14 cellular contexts compared by ENCODE assay signal in the genomic region with DNA sequence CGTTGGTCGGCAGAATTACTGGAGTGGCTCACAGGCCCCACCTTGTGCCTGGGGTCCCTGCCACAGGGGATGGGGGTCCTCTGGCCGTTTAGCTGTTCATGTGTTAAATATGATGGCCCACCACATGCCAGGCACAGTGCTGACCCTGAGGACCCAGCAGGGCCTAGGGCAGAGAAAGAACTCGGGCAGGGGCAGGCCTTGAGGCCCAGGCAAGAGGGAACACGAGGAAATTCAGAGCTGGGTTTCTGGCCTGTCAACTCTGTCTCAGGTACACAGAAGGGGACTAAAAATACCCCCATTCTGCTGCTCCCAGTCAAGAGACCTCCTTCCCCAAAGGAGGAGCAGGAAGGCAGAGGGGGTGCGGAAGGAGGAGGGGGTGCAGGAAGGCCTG.
A peak's percentile ranks its signal among the peaks of the same experiment; 100 is the strongest.
DNase-seq lines count a peak whose midpoint lies in the region; ATAC-seq, FAIRE-seq and TF ChIP-seq lines count a peak whose summit lies in the region.
"Had no signal": no experiment of that assay in that cellular context is flagged by ENCODE, and none has a peak within 500 bp of the region (broad histone marks: within the 10 kb centered on the region; RNA-seq: fewer than 3 reads in every experiment).

No MANE protein-coding gene starts in this region.

- no peak for FAIRE-seq in frontal cortex (lab: Jason Lieb, UNC)
- FAIRE-seq: A204.1, HTR-8/SVneo had no signal

- CTCF ChIA-PET in activated CD4-positive, alpha-beta T cell treated with anti-CD3 and anti-CD28 coated beads for 36 hours (lab: Charles Lee) = interaction anchor here (1.0 to 1.8 kb wide), 5 partner anchors 11 to 102 kb away, joined by 4 to 9 read pairs (median 6); no protein-coding TSS in a partner anchor

- ATAC-seq in activated CD4-positive, alpha-beta T cell treated with anti-CD3 and anti-CD28 coated beads for 36 hours = no peak
- ATAC-seq in stimulated activated naive B cell treated with anti-CD40 and anti-IgM and Interleukin-4, amounts not matched to agents 10 μg/mL and 1 μg/mL and 100 μg/mL, for 72 hours (replicated peaks) = no peak

- peak overlapping the region in 3 of 4 donors; percentile 39 to 85 (median 69) for H3K27ac ChIP-seq in esophagus squamous epithelium

- H3K4me1 ChIP-seq in NT2/D1 (ENCODE audit: insufficient read depth, insufficient read length) = peaks cover 10% of the 10 kb centered on the region
- H3K4me1 ChIP-seq in esophagus squamous epithelium = peaks cover 28 to 79% (median 35%) of the 10 kb centered on the region in 3 donors

- peak overlapping the region; percentile 90 for H3K27ac Mint-ChIP-seq in activated CD4-positive, alpha-beta T cell treated with anti-CD3 and anti-CD28 coated beads for 36 hours
- H3K27ac Mint-ChIP-seq in stimulated activated naive B cell treated with anti-CD40 and anti-IgM and Interleukin-4, amounts not matched to agents 10 μg/mL and 1 μg/mL and 100 μg/mL, for 72 hours = peak overlapping the region; percentile 91

- no peaks in the 10 kb centered on the region for H3K9me3 ChIP-seq in NT2/D1 (ENCODE audit: insufficient read depth, low read length)
- no peaks in the 10 kb centered on the region for H3K9me3 ChIP-seq in esophagus squamous epithelium
- H3K9me3 ChIP-seq: thoracic aorta had no signal

- POLR2A ChIA-PET in activated CD4-positive, alpha-beta T cell treated with anti-CD3 and anti-CD28 coated beads for 36 hours (lab: Charles Lee) = no interaction called here

- H3K36me3 ChIP-seq in NT2/D1 (ENCODE audit: insufficient read depth, insufficient read length, low read length) = no peaks in the 10 kb centered on the region
- peaks cover 0 to 41% (median 0%) of the 10 kb centered on the region in 3 donors for H3K36me3 ChIP-seq in esophagus squamous epithelium
- H3K36me3 ChIP-seq: thoracic aorta had no signal

- H3K27me3 ChIP-seq in NT2/D1 (ENCODE audit: insufficient read depth, insufficient read length) (no peaks in the 10 kb centered on the region), esophagus squamous epithelium (no peaks in the 10 kb centered on the region)

- H3K4me3 ChIP-seq in NT2/D1 (ENCODE audit: insufficient read length, low read depth) = no peak overlapping the region
- H3K4me3 ChIP-seq in esophagus squamous epithelium = no peak overlapping the region
- H3K4me3 ChIP-seq: thoracic aorta had no signal

- WGBS in esophagus squamous epithelium, 2 donors = 39 to 67% methylated on average over 3 to 4 of the region's 6 CpGs

- H3K9me3 Mint-ChIP-seq in activated CD4-positive, alpha-beta T cell treated with anti-CD3 and anti-CD28 coated beads for 36 hours (ENCODE audit: low read depth) = no peaks in the 10 kb centered on the region
- H3K9me3 Mint-ChIP-seq in stimulated activated naive B cell treated with anti-CD40 and anti-IgM and Interleukin-4, amounts not matched to agents 10 μg/mL and 1 μg/mL and 100 μg/mL, for 72 hours = peaks cover 0 to 1% of the 10 kb centered on the region in 2 donors

- DNase-seq in activated CD4-positive, alpha-beta T cell treated with anti-CD3 and anti-CD28 coated beads for 36 hours = peak; percentile 34
- no peak for DNase-seq in activated CD4-positive, alpha-beta T cell treated with anti-CD3 and anti-CD28 coated beads, Interleukin-2, amount 50 U/mL, for 4 hours
- DNase-seq in NT2/D1 (ENCODE audit: low read depth, low spot score) = no peak
- no peak for DNase-seq in esophagus squamous epithelium (lab: John Stamatoyannopoulos, UW)
- no peak for DNase-seq in stimulated activated naive B cell treated with anti-CD40 and anti-IgM and Interleukin-4, amounts not matched to agents 10 μg/mL and 1 μg/mL and 100 μg/mL, for 72 hours
- no peak for DNase-seq in NCI-H1048 (lab: John Stamatoyannopoulos, UW)
- DNase-seq in NCI-H69 (lab: John Stamatoyannopoulos, UW) = no peak
- DNase-seq in frontal cortex (ENCODE audit: low spot score in 2 of 2) = no peak
- DNase-seq: DMS79 treated with DMSO at 0.1 percent for 48 hours, NCI-H187 treated with DMSO at 0.1 percent for 48 hours, T1000 had no signal

- no peak overlapping the region for H3K4me3 Mint-ChIP-seq in activated CD4-positive, alpha-beta T cell treated with anti-CD3 and anti-CD28 coated beads for 36 hours
- peak overlapping the region in 1 of 2 donors; percentile 44 for H3K4me3 Mint-ChIP-seq in stimulated activated naive B cell treated with anti-CD40 and anti-IgM and Interleukin-4, amounts not matched to agents 10 μg/mL and 1 μg/mL and 100 μg/mL, for 72 hours

- intact Hi-C loops in activated CD4-positive, alpha-beta T cell treated with anti-CD3 and anti-CD28 coated beads for 36 hours (cut with DNase I, micrococcal nuclease) = loop anchor here (1.0 to 10.0 kb wide), 2 partner anchors 39 to 399 kb away; partner anchors contain the start of gene DTNB (in 1 of the 2)
- intact Hi-C loops in esophagus squamous epithelium (cut with DNase I) = no loop called here

- peaks cover 45% of the 10 kb centered on the region for H3K36me3 Mint-ChIP-seq in activated CD4-positive, alpha-beta T cell treated with anti-CD3 and anti-CD28 coated beads for 36 hours (ENCODE audit: low read depth)
- peaks cover 7 to 22% of the 10 kb centered on the region in 2 donors for H3K36me3 Mint-ChIP-seq in stimulated activated naive B cell treated with anti-CD40 and anti-IgM and Interleukin-4, amounts not matched to agents 10 μg/mL and 1 μg/mL and 100 μg/mL, for 72 hours

- peak overlapping the region; percentile 56 for H3K9ac ChIP-seq in NT2/D1 (ENCODE audit: insufficient read length, low read depth)

- no peak for TF ChIP-seq POLR2A in esophagus squamous epithelium (IDR thresholded peaks at IDR 0.05)

- peaks cover 66% of the 10 kb centered on the region for H3K4me1 Mint-ChIP-seq in activated CD4-positive, alpha-beta T cell treated with anti-CD3 and anti-CD28 coated beads for 36 hours
- H3K4me1 Mint-ChIP-seq in stimulated activated naive B cell treated with anti-CD40 and anti-IgM and Interleukin-4, amounts not matched to agents 10 μg/mL and 1 μg/mL and 100 μg/mL, for 72 hours = peaks cover 52 to 85% of the 10 kb centered on the region in 2 donors

- no peak for TF ChIP-seq CTCF in esophagus squamous epithelium (IDR thresholded peaks at IDR 0.05)

- H3K27me3 Mint-ChIP-seq in activated CD4-positive, alpha-beta T cell treated with anti-CD3 and anti-CD28 coated beads for 36 hours = no peaks in the 10 kb centered on the region
- H3K27me3 Mint-ChIP-seq in stimulated activated naive B cell treated with anti-CD40 and anti-IgM and Interleukin-4, amounts not matched to agents 10 μg/mL and 1 μg/mL and 100 μg/mL, for 72 hours = no peaks in the 10 kb centered on the region
